In the genomic region with DNA sequence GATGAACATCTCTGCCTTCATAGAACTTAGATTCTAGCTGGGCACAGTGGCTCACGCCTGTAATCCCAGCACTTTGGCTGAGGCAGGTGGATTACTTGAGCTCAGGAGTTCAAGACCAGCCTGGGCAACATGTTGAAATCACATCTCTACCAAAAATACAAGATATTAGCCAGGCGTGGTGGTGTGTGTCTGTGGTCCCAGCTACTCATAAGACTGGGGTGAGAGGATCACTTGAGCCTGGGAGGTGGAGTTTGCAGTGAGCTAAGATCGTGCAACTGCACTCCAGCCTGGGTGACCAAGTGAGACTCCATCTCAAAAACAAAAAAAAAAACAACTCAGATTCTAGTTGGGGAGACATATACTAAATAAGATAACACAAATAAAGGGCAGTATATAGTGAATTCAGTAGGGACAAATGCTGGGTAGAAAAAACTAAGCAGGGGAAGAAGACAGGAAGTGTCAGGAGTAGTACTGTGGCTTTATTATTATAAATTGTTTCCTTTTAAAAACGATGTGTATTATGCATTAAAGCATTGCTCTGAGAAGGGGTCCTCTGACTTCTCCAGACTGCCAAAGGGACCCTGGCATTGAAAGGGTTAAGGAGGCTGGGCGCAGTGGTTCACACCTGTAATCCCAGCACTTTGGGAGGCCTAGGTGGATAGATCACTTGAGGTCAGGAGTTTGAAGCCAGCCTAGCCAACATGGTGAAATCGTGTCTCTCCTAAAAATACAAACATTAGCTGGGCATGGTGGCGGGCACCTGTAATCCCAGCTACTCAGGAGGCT, we compare ENCODE assay signal across 12 cellular contexts. TPM values are rescaled to one million over a fixed set of nuclear protein-coding genes. Genes with fewer than 3 reads are reported as not detected.
DNase-seq lines count a peak whose midpoint lies in the region; ATAC-seq and TF ChIP-seq lines count a peak whose summit lies in the region.
"Had no signal": no experiment of that assay in that cellular context is flagged by ENCODE, and none has a peak within 500 bp of the region (broad histone marks: within the 10 kb centered on the region; RNA-seq: fewer than 3 reads in every experiment).

No MANE protein-coding gene starts in this region.

- H3K27me3 Mint-ChIP-seq in CD4-positive, alpha-beta memory T cell, result no peaks in the 10 kb centered on the region
- H3K27me3 Mint-ChIP-seq in IgD-negative memory B cell, result no peaks in the 10 kb centered on the region
- no peaks in the 10 kb centered on the region for H3K27me3 Mint-ChIP-seq in activated naive CD8-positive, alpha-beta T cell treated with anti-CD3 and anti-CD28 coated beads for 36 hours
- H3K27me3 Mint-ChIP-seq in nephron (ENCODE audit: low read depth), result no peaks in the 10 kb centered on the region

- peak overlapping the region; percentile 5 to 44 for H3K4me3 ChIP-seq in CD4-positive, alpha-beta memory T cell (ENCODE audit: low read length in 2 of 2)
- no peak overlapping the region for H3K4me3 ChIP-seq in left lung

- intact Hi-C loops in CD4-positive, alpha-beta memory T cell (cut with micrococcal nuclease), result loop anchor here (5.0 kb wide), 1 partner anchor 34 kb away; no protein-coding TSS in a partner anchor
- intact Hi-C loops in left lung (cut with DNase I), result no loop called here

- H3K36me3 ChIP-seq in CD4-positive, alpha-beta memory T cell (ENCODE audit: insufficient read depth, low read length), result no peaks in the 10 kb centered on the region
- H3K36me3 ChIP-seq in left lung, result no peaks in the 10 kb centered on the region

- POLR2A ChIA-PET in CD4-positive, alpha-beta memory T cell (lab: Charles Lee; ENCODE audit: partially characterized antibody), result interaction anchor here (0.8 to 10.3 kb wide), 10 partner anchors 9 to 478 kb away, joined by 3 to 185 read pairs (median 6); a partner anchor contains a TSS

- CTCF ChIA-PET in CD4-positive, alpha-beta memory T cell (lab: Charles Lee; ENCODE audit: partially characterized antibody), result interaction anchor here (0.7 to 14.8 kb wide), 12 partner anchors 9 to 59 kb away, joined by 3 to 231 read pairs (median 8); a partner anchor contains a TSS

- no peak for ATAC-seq in left lung
- ATAC-seq: left colon had no signal

- H3K27me3 ChIP-seq in CD4-positive, alpha-beta memory T cell (ENCODE audit: insufficient read depth, low read length), result no peaks in the 10 kb centered on the region
- no peaks in the 10 kb centered on the region for H3K27me3 ChIP-seq in left lung

- peaks cover 2 to 4% of the 10 kb centered on the region in 2 donors for H3K36me3 Mint-ChIP-seq in CD4-positive, alpha-beta memory T cell
- H3K36me3 Mint-ChIP-seq in IgD-negative memory B cell (no peaks in the 10 kb centered on the region), nephron (ENCODE audit: low read depth) (no peaks in the 10 kb centered on the region)
- H3K36me3 Mint-ChIP-seq in activated naive CD8-positive, alpha-beta T cell treated with anti-CD3 and anti-CD28 coated beads for 36 hours, result peaks cover 7% of the 10 kb centered on the region

- H3K9me3 ChIP-seq in CD4-positive, alpha-beta memory T cell (ENCODE audit: control insufficient read depth in 1 of 2, low read length in 2 of 2), result no peaks in the 10 kb centered on the region
- no peaks in the 10 kb centered on the region for H3K9me3 ChIP-seq in left lung

- no peaks in the 10 kb centered on the region for H3K9me3 Mint-ChIP-seq in CD4-positive, alpha-beta memory T cell
- H3K9me3 Mint-ChIP-seq in IgD-negative memory B cell (no peaks in the 10 kb centered on the region), nephron (no peaks in the 10 kb centered on the region)
- no peaks in the 10 kb centered on the region for H3K9me3 Mint-ChIP-seq in activated naive CD8-positive, alpha-beta T cell treated with anti-CD3 and anti-CD28 coated beads for 36 hours
- H3K9me3 Mint-ChIP-seq: neural crest cell had no signal

- peak overlapping the region; percentile 22 to 89 (median 78) for H3K4me3 Mint-ChIP-seq in CD4-positive, alpha-beta memory T cell
- H3K4me3 Mint-ChIP-seq in IgD-negative memory B cell, result peak overlapping the region in 3 of 4 donors; percentile 72 to 94 (median 87)
- peak overlapping the region; percentile 62 for H3K4me3 Mint-ChIP-seq in activated naive CD8-positive, alpha-beta T cell treated with anti-CD3 and anti-CD28 coated beads for 36 hours
- no peak overlapping the region for H3K4me3 Mint-ChIP-seq in nephron
- H3K4me3 Mint-ChIP-seq: neural crest cell had no signal

- no peak for TF ChIP-seq CTCF in nephron (IDR thresholded peaks at IDR 0.05; ENCODE audit: unreplicated experiment in 3 of 3)
- TF ChIP-seq CTCF in left lung (IDR thresholded peaks at IDR 0.05), result no peak

- peaks cover 100% of the 10 kb centered on the region for H3K4me1 ChIP-seq in CD4-positive, alpha-beta memory T cell (ENCODE audit: insufficient read depth, low read length)
- H3K4me1 ChIP-seq in left lung, result peaks cover 33 to 72% of the 10 kb centered on the region in 2 donors

- peaks cover 69 to 100% (median 85%) of the 10 kb centered on the region in 4 donors for H3K4me1 Mint-ChIP-seq in CD4-positive, alpha-beta memory T cell
- H3K4me1 Mint-ChIP-seq in IgD-negative memory B cell (peaks cover 58 to 74% (median 69%) of the 10 kb centered on the region in 3 donors), nephron (peaks cover 66% of the 10 kb centered on the region)
- H3K4me1 Mint-ChIP-seq in activated naive CD8-positive, alpha-beta T cell treated with anti-CD3 and anti-CD28 coated beads for 36 hours, result peaks cover 88% of the 10 kb centered on the region

- H3K27ac Mint-ChIP-seq in CD4-positive, alpha-beta memory T cell, result peak overlapping the region; percentile 38 to 96 (median 86)
- H3K27ac Mint-ChIP-seq in IgD-negative memory B cell (peak overlapping the region in 2 of 3 donors; percentile 65 to 92), nephron (peak overlapping the region in 2 of 3 experiments; percentile 56 to 68)
- peak overlapping the region; percentile 91 for H3K27ac Mint-ChIP-seq in activated naive CD8-positive, alpha-beta T cell treated with anti-CD3 and anti-CD28 coated beads for 36 hours

- H3K27ac ChIP-seq in CD4-positive, alpha-beta memory T cell (ENCODE audit: low read depth, low read length), result peak overlapping the region; percentile 51
- H3K27ac ChIP-seq in left lung, result peak overlapping the region in 1 of 2 donors; percentile 46

- DNase-seq in CD4-positive, alpha-beta memory T cell, result no peak
- no peak for DNase-seq in activated naive CD8-positive, alpha-beta T cell treated with anti-CD3 and anti-CD28 coated beads for 36 hours
- DNase-seq in occipital lobe (lab: John Stamatoyannopoulos, UW) (no peak), hepatic stellate cell (ENCODE audit: low spot score) (no peak), left lung (no peak)
- DNase-seq: caudate nucleus, left colon, NCI-H1436, NCI-H524 had no signal

RNA-seq across cellular contexts. Expression of a gene that starts 46.7 kb away (rescaled TPM):
- 100 to 1,000 TPM; 251 to 262 TPM for total RNA-seq in CD4-positive, alpha-beta memory T cell
- polyA plus RNA-seq in CD4-positive, alpha-beta memory T cell, result 100 to 1,000 TPM in 1 of 2 donors, 10 to 100 TPM in 1; 13.7 to 104 TPM
- 72.9 TPM for polyA plus RNA-seq in IgD-negative memory B cell
- 10 to 100 TPM; 58.4 to 61.4 TPM for total RNA-seq in activated naive CD8-positive, alpha-beta T cell treated with anti-CD3 and anti-CD28 coated beads for 36 hours
- total RNA-seq in occipital lobe, result 34.5 TPM
- total RNA-seq in left lung, result 10 to 100 TPM; 53.7 to 54.7 TPM

Comparison
In these comparisons a context has a peak if more than half of its experiments do, and no peak if none do; other contexts are left out.
1. H3K4me3 ChIP-seq: peak in CD4-positive, alpha-beta memory T cell (2 of 2); none in left lung (0 of 2).
2. H3K4me3 Mint-ChIP-seq: peak in CD4-positive, alpha-beta memory T cell (8 of 8), IgD-negative memory B cell (3 of 4) and activated naive CD8-positive, alpha-beta T cell treated with anti-CD3 and anti-CD28 coated beads for 36 hours (single experiment); none in nephron (0 of 3).
3. Peak in every context shown above with its lines, with median percentiles within 50 percentile points of each other: H3K27ac Mint-ChIP-seq.